Comparison of ENCODE assay signal across 21 cellular contexts in genomic region chr18:6010284-6010683, GRCh38.
DNase-seq lines count a peak whose midpoint lies in the region; ATAC-seq, FAIRE-seq and TF ChIP-seq lines count a peak whose summit lies in the region.
"Had no signal": no experiment of that assay in that cellular context is flagged by ENCODE, and none has a peak within 500 bp of the region (broad histone marks: within the 10 kb centered on the region; RNA-seq: fewer than 3 reads in every experiment).

No MANE protein-coding gene starts in this region.

- FAIRE-seq in frontal cortex (lab: Jason Lieb, UNC), result no peak
- FAIRE-seq: H1, HTR-8/SVneo, RCC 7860 had no signal

- no peaks in the 10 kb centered on the region for H3K36me3 Mint-ChIP-seq in activated CD4-positive, alpha-beta T cell treated with anti-CD3 and anti-CD28 coated beads, Interleukin-2, amount 10 ng/mL, durations not matched to agents 24 days and 14 days (ENCODE audit: low read depth)
- H3K36me3 Mint-ChIP-seq: CD8-positive, alpha-beta memory T cell had no signal

- no peak overlapping the region for H3K27ac Mint-ChIP-seq in activated CD4-positive, alpha-beta T cell treated with anti-CD3 and anti-CD28 coated beads, Interleukin-2, amount 10 ng/mL, durations not matched to agents 24 days and 14 days
- H3K27ac Mint-ChIP-seq: CD8-positive, alpha-beta memory T cell had no signal

- no peaks in the 10 kb centered on the region for H3K9me3 Mint-ChIP-seq in activated CD4-positive, alpha-beta T cell treated with anti-CD3 and anti-CD28 coated beads, Interleukin-2, amount 10 ng/mL, durations not matched to agents 24 days and 14 days

- H3K4me2 ChIP-seq in SK-N-SH, result no peak overlapping the region
- no peak overlapping the region for H3K4me2 ChIP-seq in mesenchymal stem cell (ENCODE audit: low read length, poor library complexity, severe bottlenecking)
- H3K4me2 ChIP-seq in osteoblast (ENCODE audit: insufficient read depth, low read length), result no peak overlapping the region
- H3K4me2 ChIP-seq: KMS-11 had no signal

- no peaks in the 10 kb centered on the region for H3K9me2 ChIP-seq in SK-N-SH

- DNase-seq in SK-N-SH, result no peak
- peak; percentile 81 for DNase-seq in esophagus muscularis mucosa (ENCODE audit: extremely low spot score)
- DNase-seq in mesenchymal stem cell, result no peak
- no peak for DNase-seq in osteoblast (ENCODE audit: insufficient read length, low spot score, missing footprints)
- DNase-seq in activated CD4-positive, alpha-beta T cell treated with anti-CD3 and anti-CD28 coated beads, Interleukin-2, amount 10 ng/mL, durations not matched to agents 24 days and 14 days, result no peak
- no peak for DNase-seq in frontal cortex (ENCODE audit: low spot score in 2 of 2)
- DNase-seq: Calu3; CD8-positive, alpha-beta memory T cell; GDM1; NCI-H1105; NCI-H2029 treated with DMSO at 0.1 percent for 48 hours; NCI-H524 treated with DMSO at 0.1 percent for 48 hours had no signal

- no peak overlapping the region for H2BK5ac ChIP-seq in mesenchymal stem cell (ENCODE audit: low read depth, low read length, poor library complexity, severe bottlenecking)

- H3K9ac ChIP-seq in SK-N-SH (no peak overlapping the region), mesenchymal stem cell (ENCODE audit: low read length) (peak overlapping the region; percentile 31)
- H3K9ac ChIP-seq: KMS-11 had no signal

- H2BK120ac ChIP-seq in mesenchymal stem cell (ENCODE audit: low read depth, low read length), result no peak overlapping the region

- H3K4me1 Mint-ChIP-seq in activated CD4-positive, alpha-beta T cell treated with anti-CD3 and anti-CD28 coated beads, Interleukin-2, amount 10 ng/mL, durations not matched to agents 24 days and 14 days, result peaks cover 2% of the 10 kb centered on the region

- TF ChIP-seq EP300 in SK-N-SH (IDR thresholded peaks at IDR 0.05; ENCODE audit: borderline replicate concordance in 1 of 2, low read depth in 1 of 2, low read length in 1 of 2), result no peak
- TF ChIP-seq EP300 in esophagus muscularis mucosa (IDR thresholded peaks at IDR 0.05), result no peak

- no peak overlapping the region for H3K27ac ChIP-seq in SK-N-SH (ENCODE audit: low read depth in 2 of 2, low read length in 1 of 2)
- H3K27ac ChIP-seq in esophagus muscularis mucosa (replicated peaks in 1 of 4), result no peak overlapping the region
- no peak overlapping the region for H3K27ac ChIP-seq in mesenchymal stem cell (ENCODE audit: low read length, poor library complexity, severe bottlenecking)
- H3K27ac ChIP-seq in osteoblast (ENCODE audit: low read depth, low read length), result no peak overlapping the region
- H3K27ac ChIP-seq: 22Rv1, C4-2B, KMS-11 had no signal

- H2AK5ac ChIP-seq in mesenchymal stem cell (ENCODE audit: low read length, severe bottlenecking), result no peak overlapping the region

- H3K4me1 ChIP-seq in SK-N-SH (ENCODE audit: control insufficient read depth in 1 of 2, insufficient read depth in 2 of 2, low read depth in 1 of 2, low read length in 1 of 2) (no peaks in the 10 kb centered on the region), esophagus muscularis mucosa (peaks cover 0 to 9% (median 0%) of the 10 kb centered on the region in 4 donors), mesenchymal stem cell (ENCODE audit: control insufficient read depth, insufficient read depth, low read depth, low read length) (no peaks in the 10 kb centered on the region), osteoblast (ENCODE audit: insufficient read depth, low read length) (no peaks in the 10 kb centered on the region)

- no peak overlapping the region for H3K4ac ChIP-seq in mesenchymal stem cell (ENCODE audit: low read depth in 1 of 2, low read length in 2 of 2)

- H3K18ac ChIP-seq in mesenchymal stem cell (ENCODE audit: low read depth in 1 of 2, low read length in 2 of 2), result no peak overlapping the region

- H3K9me3 ChIP-seq in SK-N-SH (no peaks in the 10 kb centered on the region), esophagus muscularis mucosa (no peaks in the 10 kb centered on the region), mesenchymal stem cell (ENCODE audit: control insufficient read depth, low read length) (no peaks in the 10 kb centered on the region), osteoblast (ENCODE audit: low read depth, low read length) (no peaks in the 10 kb centered on the region)

- peaks cover 2% of the 10 kb centered on the region for H3K27me3 Mint-ChIP-seq in activated CD4-positive, alpha-beta T cell treated with anti-CD3 and anti-CD28 coated beads, Interleukin-2, amount 10 ng/mL, durations not matched to agents 24 days and 14 days
- H3K27me3 Mint-ChIP-seq: CD8-positive, alpha-beta memory T cell had no signal

- H3K36me3 ChIP-seq in SK-N-SH (replicated peaks in 1 of 2; ENCODE audit: control insufficient read depth in 1 of 2, insufficient read depth in 2 of 2, low read length in 1 of 2), result no peaks in the 10 kb centered on the region
- no peaks in the 10 kb centered on the region for H3K36me3 ChIP-seq in esophagus muscularis mucosa
- H3K36me3 ChIP-seq in mesenchymal stem cell (ENCODE audit: control insufficient read depth in 1 of 2, insufficient read depth in 2 of 2, low read depth in 1 of 2, low read length in 2 of 2), result no peaks in the 10 kb centered on the region
- H3K36me3 ChIP-seq in osteoblast (ENCODE audit: insufficient read depth, low read length), result no peaks in the 10 kb centered on the region

- no peak overlapping the region for H4K8ac ChIP-seq in mesenchymal stem cell (ENCODE audit: low read length)

- TF ChIP-seq RAD21 in SK-N-SH (IDR thresholded peaks at IDR 0.05; ENCODE audit: low read length), result no peak

- H4K91ac ChIP-seq in mesenchymal stem cell (ENCODE audit: low read length), result no peak overlapping the region

- CTCF ChIA-PET in SK-N-SH (lab: Yijun Ruan, JAX), result interaction anchor here (0.6 kb wide), 1 partner anchor 142 kb away, joined by 3 read pairs; no protein-coding TSS in a partner anchor

- POLR2A ChIA-PET in SK-N-SH (lab: Yijun Ruan, JAX), result no interaction called here

- no peak overlapping the region for H3K4me3 Mint-ChIP-seq in activated CD4-positive, alpha-beta T cell treated with anti-CD3 and anti-CD28 coated beads, Interleukin-2, amount 10 ng/mL, durations not matched to agents 24 days and 14 days
- H3K4me3 Mint-ChIP-seq: CD8-positive, alpha-beta memory T cell had no signal

- H3K27me3 ChIP-seq in SK-N-SH (ENCODE audit: insufficient read depth) (no peaks in the 10 kb centered on the region), esophagus muscularis mucosa (no peaks in the 10 kb centered on the region), mesenchymal stem cell (ENCODE audit: control insufficient read depth in 1 of 2, insufficient read depth in 1 of 2, low read length in 2 of 2) (no peaks in the 10 kb centered on the region), osteoblast (ENCODE audit: insufficient read depth, low read length) (no peaks in the 10 kb centered on the region)

- no peak overlapping the region for H3K4me3 ChIP-seq in SK-N-SH (ENCODE audit: low read depth in 2 of 2, low read length in 1 of 2)
- no peak overlapping the region for H3K4me3 ChIP-seq in esophagus muscularis mucosa
- no peak overlapping the region for H3K4me3 ChIP-seq in mesenchymal stem cell (ENCODE audit: insufficient read depth in 1 of 2, low read depth in 1 of 2, low read length in 2 of 2)
- no peak overlapping the region for H3K4me3 ChIP-seq in osteoblast (ENCODE audit: insufficient read depth, low read length)

- no peak overlapping the region for H2BK15ac ChIP-seq in mesenchymal stem cell (ENCODE audit: low read depth, poor library complexity, severe bottlenecking)

- H2BK12ac ChIP-seq in mesenchymal stem cell (ENCODE audit: low read length in 2 of 2), result no peak overlapping the region

- H2AFZ ChIP-seq in SK-N-SH (ENCODE audit: low read depth) (no peak overlapping the region), mesenchymal stem cell (ENCODE audit: low read depth, low read length) (no peak overlapping the region), osteoblast (ENCODE audit: low read length) (no peak overlapping the region)

- H3F3A ChIP-seq in SK-N-SH (replicated peaks; ENCODE audit: insufficient read depth), result no peaks in the 10 kb centered on the region

- no peak overlapping the region for H3K23ac ChIP-seq in mesenchymal stem cell (ENCODE audit: low read length in 2 of 2)

- H3K79me1 ChIP-seq in mesenchymal stem cell (replicated peaks; ENCODE audit: low read length, poor library complexity, severe bottlenecking), result no peaks in the 10 kb centered on the region

- no peak for TF ChIP-seq POLR2A in esophagus muscularis mucosa (IDR thresholded peaks at IDR 0.05; ENCODE audit: low read depth)

- ATAC-seq in SK-N-SH treated with all-trans-retinoic acid at 6 μM for 48 hours (no peak), HG03175 (IDR thresholded peaks at IDR 0.05; ENCODE audit: unreplicated experiment) (no peak)
- ATAC-seq: HCT116 had no signal

- WGBS in SK-N-SH (ENCODE audit: low lambda C conversion rate), result 68% methylated on average over 5 of the region's 5 CpGs
- 83% methylated on average over 5 of the region's 5 CpGs for WGBS in esophagus muscularis mucosa
- WGBS in mesenchymal stem cell, result 100% methylated on average over 3 of the region's 5 CpGs

- H4K20me1 ChIP-seq in SK-N-SH (ENCODE audit: insufficient read depth) (no peaks in the 10 kb centered on the region), osteoblast (ENCODE audit: insufficient read depth, low read length) (no peaks in the 10 kb centered on the region)

- H3K79me2 ChIP-seq in SK-N-SH (ENCODE audit: insufficient read depth) (no peaks in the 10 kb centered on the region), osteoblast (ENCODE audit: insufficient read depth, low read length) (no peaks in the 10 kb centered on the region)

- H3K14ac ChIP-seq in mesenchymal stem cell (ENCODE audit: low read length in 2 of 2), result no peak overlapping the region

- intact Hi-C loops in esophagus muscularis mucosa (cut with DNase I), result no loop called here
- intact Hi-C loops in activated CD4-positive, alpha-beta T cell treated with anti-CD3 and anti-CD28 coated beads, Interleukin-2, amount 10 ng/mL, durations not matched to agents 24 days and 14 days (cut with micrococcal nuclease), result no loop called here

- TF ChIP-seq CTCF in SK-N-SH (IDR thresholded peaks at IDR 0.05) (no peak), esophagus muscularis mucosa (IDR thresholded peaks at IDR 0.05) (no peak), osteoblast (IDR thresholded peaks at IDR 0.05; ENCODE audit: extremely low read depth, low read depth, low read length) (no peak)

TF ChIP-seq in SK-N-SH treated with all-trans-retinoic acid at 6 μM for 48 hours, 23 proteins besides CTCF, POLR2A, EP300 and RAD21 (continues in another document):
- TF ChIP-seq TOX (CRISPR knock-in tag; IDR thresholded peaks at IDR 0.05; ENCODE audit: borderline replicate concordance), result no peak

TF ChIP-seq in SK-N-SH, 30 proteins besides CTCF, POLR2A, EP300 and RAD21 (continues in another document):
- no peak for TF ChIP-seq GATA2 (CRISPR knock-in tag; IDR thresholded peaks at IDR 0.05)
